ENCODE assay signal across 8 cellular contexts in the genomic region with DNA sequence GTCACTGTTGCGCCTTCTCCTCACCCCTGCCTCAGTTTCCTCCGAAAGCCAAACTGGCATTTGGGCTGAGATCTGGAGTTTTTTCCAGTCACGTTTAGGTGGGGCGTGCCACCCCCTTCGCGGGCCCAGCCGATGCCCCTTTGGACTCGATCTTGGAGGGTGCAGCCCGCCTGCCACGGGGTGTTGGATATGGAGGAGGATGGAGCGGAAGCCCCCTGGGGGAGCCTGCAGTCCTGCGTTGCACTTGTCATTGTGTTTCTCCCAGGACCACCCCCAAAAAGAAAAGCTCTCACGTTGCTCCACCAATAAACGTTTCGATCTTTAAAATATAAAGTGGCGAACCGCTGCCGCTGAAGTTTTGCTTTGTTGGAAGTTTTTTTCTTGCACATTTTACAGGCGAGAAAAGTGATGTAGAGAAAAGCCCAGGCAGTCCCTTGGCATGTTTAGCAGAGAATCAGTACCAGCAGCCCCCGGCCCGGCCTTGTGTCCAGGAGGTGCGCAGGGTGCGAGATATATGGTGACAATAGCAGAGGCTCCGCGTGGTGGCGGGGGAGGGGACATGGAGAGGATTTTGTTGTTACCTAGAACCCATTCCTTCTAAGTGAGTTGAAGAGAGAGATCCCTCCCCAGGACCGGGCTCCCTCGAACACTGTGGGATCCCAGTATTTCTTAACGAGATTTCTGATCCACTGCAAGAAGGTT. TPM values are rescaled to one million over a fixed set of nuclear protein-coding genes. Genes with fewer than 3 reads are reported as not detected.
DNase-seq lines count a peak whose midpoint lies in the region; ATAC-seq, FAIRE-seq and TF ChIP-seq lines count a peak whose summit lies in the region.

No MANE protein-coding gene starts in this region.

- H3K36me3 Mint-ChIP-seq in T-helper 1 cell treated with Interleukin-12 subunit alpha and Interleukin-12 subunit beta and Interleukin-4 antibody, amounts not matched to agents 30 μg/mL and 1 μg/mL, for 36 hours (ENCODE audit: low read depth) = no peaks in the 10 kb centered on the region
- peaks cover 14% of the 10 kb centered on the region for H3K36me3 Mint-ChIP-seq in neural progenitor cell

- no peaks in the 10 kb centered on the region for H3K9me1 ChIP-seq in endothelial cell of umbilical vein (replicated peaks; ENCODE audit: control insufficient read depth, extremely low read depth, insufficient read depth, low read length)

- TF ChIP-seq CTCF in HCT116 (IDR thresholded peaks at IDR 0.05 in 2 of 3, conservative IDR thresholded peaks at IDR 0.05 in 1 of 3; ENCODE audit: borderline replicate concordance in 1 of 3, insufficient read depth in 1 of 3, low read depth in 2 of 3, low read length in 2 of 3) (no peak), endothelial cell of umbilical vein (IDR thresholded peaks at IDR 0.05; ENCODE audit: extremely low read depth in 1 of 2, insufficient read depth in 1 of 2, low read depth in 1 of 2, low read length in 2 of 2) (no peak), neural progenitor cell (IDR thresholded peaks at IDR 0.05) (no peak)

- BruUV-seq in HCT116 (replicated peaks; lab: Mats Ljungman, UMichigan) (no TSS peak), endothelial cell of umbilical vein (replicated peaks; lab: Mats Ljungman, UMichigan) (TSS peak; percentile 5)

- H3K4me3 ChIP-seq in HCT116 (replicated peaks in 1 of 2; ENCODE audit: low read depth in 1 of 2, low read length in 2 of 2) (peak overlapping the region; percentile 66 to 83), endothelial cell of umbilical vein (replicated peaks in 1 of 3; ENCODE audit: insufficient read depth in 1 of 3, low read depth in 1 of 3, low read length in 3 of 3) (peak overlapping the region; percentile 81 to 100 (median 99)), neural progenitor cell (peak overlapping the region; percentile 85)

- H2AFZ ChIP-seq in HCT116 (ENCODE audit: low read depth, low read length, poor library complexity, severe bottlenecking) = no peak overlapping the region
- H2AFZ ChIP-seq in endothelial cell of umbilical vein (ENCODE audit: low read depth, low read length) = no peak overlapping the region
- H2AFZ ChIP-seq in neural progenitor cell (replicated peaks) = peak overlapping the region; percentile 55

- H3K27me3 Mint-ChIP-seq in T-helper 1 cell treated with Interleukin-12 subunit alpha and Interleukin-12 subunit beta and Interleukin-4 antibody, amounts not matched to agents 30 μg/mL and 1 μg/mL, for 36 hours (ENCODE audit: low read depth) = peaks cover 26% of the 10 kb centered on the region
- H3K27me3 Mint-ChIP-seq in neural progenitor cell (ENCODE audit: insufficient read depth, low read depth) = peaks cover 24% of the 10 kb centered on the region

- CTCF ChIA-PET in HCT116 (lab: Charles Lee) (no interaction called here), endothelial cell of umbilical vein (lab: Charles Lee) (interaction anchor here (1.0 to 9.8 kb wide), 4 partner anchors 27 to 115 kb away, joined by 3 to 79 read pairs (median 25); no protein-coding TSS in a partner anchor)

- H3K4me1 ChIP-seq in HCT116 (ENCODE audit: control insufficient read depth in 1 of 2, insufficient read depth in 2 of 2, low read length in 2 of 2) (peaks cover 5 to 23% of the 10 kb centered on the region in 2 experiments; a peak in 3 of 4 replicates), endothelial cell of umbilical vein (ENCODE audit: control insufficient read depth, extremely low read depth, insufficient read depth, low read length) (peaks cover 37% of the 10 kb centered on the region), neural progenitor cell (peaks cover 13% of the 10 kb centered on the region)

- DNase-seq in HCT116 (ENCODE audit: low read depth, low spot score) (no peak), endothelial cell of umbilical vein (ENCODE audit: low read depth, low spot score) (peak; percentile 63), neural progenitor cell (ENCODE audit: low spot score) (peak; percentile 59), GM12892 (ENCODE audit: insufficient read length) (no peak), AG08395 (ENCODE audit: low spot score) (no peak)

- H3K27me3 ChIP-seq in HCT116 (ENCODE audit: insufficient read depth, low read length) = no peaks in the 10 kb centered on the region
- H3K27me3 ChIP-seq in endothelial cell of umbilical vein (ENCODE audit: control insufficient read depth in 2 of 2, insufficient read depth in 2 of 2, low read length in 2 of 2) = no peaks in the 10 kb centered on the region
- H3K27me3 ChIP-seq in neural progenitor cell = peaks cover 27% of the 10 kb centered on the region

- no peaks in the 10 kb centered on the region for H3K9me3 Mint-ChIP-seq in T-helper 1 cell treated with Interleukin-12 subunit alpha and Interleukin-12 subunit beta and Interleukin-4 antibody, amounts not matched to agents 30 μg/mL and 1 μg/mL, for 36 hours
- no peaks in the 10 kb centered on the region for H3K9me3 Mint-ChIP-seq in neural progenitor cell

- FAIRE-seq in endothelial cell of umbilical vein (lab: Jason Lieb, UNC) (no peak), GM12892 (lab: Jason Lieb, UNC) (no peak)

- H3K4me1 Mint-ChIP-seq in T-helper 1 cell treated with Interleukin-12 subunit alpha and Interleukin-12 subunit beta and Interleukin-4 antibody, amounts not matched to agents 30 μg/mL and 1 μg/mL, for 36 hours (ENCODE audit: low read depth) = peaks cover 30% of the 10 kb centered on the region
- H3K4me1 Mint-ChIP-seq in neural progenitor cell = peaks cover 19% of the 10 kb centered on the region

- RAD21 ChIA-PET in HCT116 (lab: Charles Lee; ENCODE audit: low non-redundant PET in 1 of 2, low total read pairs in 2 of 2, uncharacterized antibody in 2 of 2, unreplicated experiment in 2 of 2) = no interaction called here

- TF ChIP-seq POLR2A in HCT116 (IDR thresholded peaks at IDR 0.05; ENCODE audit: borderline replicate concordance, extremely low read depth, insufficient read depth, insufficient read length) (no peak), endothelial cell of umbilical vein (IDR thresholded peaks at IDR 0.05; ENCODE audit: low read depth, low read length) (peak; percentile 38), GM12892 (IDR thresholded peaks at IDR 0.05; ENCODE audit: low read depth, low read length) (no peak)

- H3K4me2 ChIP-seq in HCT116 (ENCODE audit: low read length) (peak overlapping the region; percentile 98), endothelial cell of umbilical vein (ENCODE audit: insufficient read depth, low read length) (peak overlapping the region; percentile 93), neural progenitor cell (peak overlapping the region; percentile 94)

- H4K20me1 ChIP-seq in HCT116 (ENCODE audit: insufficient read depth) = no peaks in the 10 kb centered on the region
- peaks cover 4% of the 10 kb centered on the region for H4K20me1 ChIP-seq in endothelial cell of umbilical vein (replicated peaks; ENCODE audit: control insufficient read depth, extremely low read depth, insufficient read depth, low read length)
- peaks cover 42% of the 10 kb centered on the region for H4K20me1 ChIP-seq in neural progenitor cell (ENCODE audit: low read depth)

- H3K36me3 ChIP-seq in HCT116 (ENCODE audit: control insufficient read depth in 1 of 2, insufficient read depth in 2 of 2, low read length in 2 of 2) (no peaks in the 10 kb centered on the region), endothelial cell of umbilical vein (ENCODE audit: control insufficient read depth in 2 of 2, extremely low read depth in 1 of 2, insufficient read depth in 2 of 2, low read length in 2 of 2) (peaks cover 0 to 2% of the 10 kb centered on the region in 2 experiments), neural progenitor cell (no peaks in the 10 kb centered on the region)

- peak overlapping the region; percentile 76 for H3K9ac ChIP-seq in HCT116 (ENCODE audit: low read length)
- peak overlapping the region; percentile 100 for H3K9ac ChIP-seq in endothelial cell of umbilical vein (replicated peaks; ENCODE audit: extremely low read depth, insufficient read depth, low read length)
- H3K9ac ChIP-seq in neural progenitor cell = peak overlapping the region; percentile 68

- H3F3A ChIP-seq in neural progenitor cell (ENCODE audit: low read depth) = no peaks in the 10 kb centered on the region

- H3K27ac ChIP-seq in HCT116 (ENCODE audit: low read depth, low read length) (peak overlapping the region; percentile 65; the same call in 1 of the 2 replicates), endothelial cell of umbilical vein (ENCODE audit: insufficient read depth, low read depth, low read length) (peak overlapping the region; percentile 89), neural progenitor cell (no peak overlapping the region)

- H3K9me2 ChIP-seq in HCT116 (ENCODE audit: insufficient read depth) = no peaks in the 10 kb centered on the region

- intact Hi-C loops in HCT116 (cut with micrococcal nuclease) (loop anchor here (1.0 to 5.0 kb wide), 2 partner anchors 56 to 300 kb away; no protein-coding TSS in a partner anchor), endothelial cell of umbilical vein (cut with micrococcal nuclease) (loop anchor here (1.0 to 5.0 kb wide), 4 partner anchors 58 to 776 kb away; partner anchors contain the start of genes F2RL1 and WDR41)

- peaks cover 15% of the 10 kb centered on the region for H3K79me2 ChIP-seq in HCT116 (ENCODE audit: insufficient read depth, low read length)
- peaks cover 56% of the 10 kb centered on the region for H3K79me2 ChIP-seq in endothelial cell of umbilical vein (ENCODE audit: control insufficient read depth, insufficient read depth, low read length)
- peaks cover 53% of the 10 kb centered on the region for H3K79me2 ChIP-seq in neural progenitor cell (ENCODE audit: low read depth)

- peak overlapping the region; percentile 21 for H3K27ac Mint-ChIP-seq in T-helper 1 cell treated with Interleukin-12 subunit alpha and Interleukin-12 subunit beta and Interleukin-4 antibody, amounts not matched to agents 30 μg/mL and 1 μg/mL, for 36 hours
- H3K27ac Mint-ChIP-seq in neural progenitor cell = peak overlapping the region; percentile 86

- no peak for TF ChIP-seq RAD21 in HCT116 (IDR thresholded peaks at IDR 0.05; ENCODE audit: low read depth)

- dilution Hi-C loops in endothelial cell of umbilical vein (cut with MboI; ENCODE audit: extremely low pct_ligation_motif_present, low sequenced_read_pairs) = no loop called here

- ATAC-seq in HCT116 (peak; percentile 9; the same call in 1 of the 2 replicates), GM21447 (IDR thresholded peaks at IDR 0.05; ENCODE audit: unreplicated experiment) (no peak), HG03565 (IDR thresholded peaks at IDR 0.05; ENCODE audit: unreplicated experiment) (no peak)

- H3K9me3 ChIP-seq in HCT116 (ENCODE audit: control insufficient read depth in 1 of 2, insufficient read depth in 1 of 2, low read depth in 1 of 2, low read length in 2 of 2) (no peaks in the 10 kb centered on the region), endothelial cell of umbilical vein (replicated peaks; ENCODE audit: control insufficient read depth, insufficient read depth, low read length) (no peaks in the 10 kb centered on the region), neural progenitor cell (ENCODE audit: low read depth) (no peaks in the 10 kb centered on the region)

- peak overlapping the region; percentile 80 for H3K4me3 Mint-ChIP-seq in T-helper 1 cell treated with Interleukin-12 subunit alpha and Interleukin-12 subunit beta and Interleukin-4 antibody, amounts not matched to agents 30 μg/mL and 1 μg/mL, for 36 hours
- H3K4me3 Mint-ChIP-seq in neural progenitor cell = peak overlapping the region; percentile 94

- POLR2A ChIA-PET in HCT116 (lab: Charles Lee) (no interaction called here), endothelial cell of umbilical vein (lab: Charles Lee) (no interaction called here)

RNA-seq across cellular contexts. Expression of gene F2R, which starts 0.7 kb away (rescaled TPM):
- total RNA-seq in HCT116 (2021; ENCODE audit: unreplicated experiment) (16.6 TPM), endothelial cell of umbilical vein (342 and 393 TPM in 2 replicates), neural progenitor cell (ENCODE audit: low replicate concordance) (48.5 and 53.8 TPM in 2 replicates)
- polyA plus RNA-seq in HCT116 (2012) = 14.1 and 18.5 TPM in 2 replicates
- polyA plus RNA-seq in endothelial cell of umbilical vein = 599 and 624 TPM in 2 replicates
- polyA plus RNA-seq in endothelial cell of umbilical vein (2011; cell fraction: cytosol; rRNA removed) = 391 and 418 TPM in 2 replicates
- polyA plus RNA-seq in endothelial cell of umbilical vein (2011; cell fraction: nucleus; rRNA removed) = 160 and 208 TPM in 2 replicates
- polyA plus RNA-seq in endothelial cell of umbilical vein (2012) = 318 and 326 TPM in 2 replicates
- polyA minus RNA-seq in endothelial cell of umbilical vein = 963 and 1,052 TPM in 2 replicates
- 0.51 TPM for polyA minus RNA-seq in endothelial cell of umbilical vein (2011; cell fraction: cytosol; rRNA and poly(A)+ RNA removed)
- polyA minus RNA-seq in endothelial cell of umbilical vein (2011; cell fraction: nucleus; rRNA and poly(A)+ RNA removed) = 189 and 305 TPM in 2 replicates
- polyA plus RNA-seq in GM12892 (2012; ENCODE audit: missing spikeins) = 3.7 TPM

Comparison
In these comparisons a context has a peak if more than half of its experiments do, and no peak if none do; other contexts are left out.
1. DNase-seq: peak in endothelial cell of umbilical vein (single experiment) and neural progenitor cell (single experiment); none in HCT116 (single experiment), GM12892 (single experiment) and AG08395 (single experiment).
2. Peak in every context shown above with its lines, with median percentiles within 50 percentile points of each other: H3K4me2 ChIP-seq, H3K4me3 ChIP-seq and H3K9ac ChIP-seq.